Comparison of ENCODE assay signal across 17 cellular contexts in the genomic region with DNA sequence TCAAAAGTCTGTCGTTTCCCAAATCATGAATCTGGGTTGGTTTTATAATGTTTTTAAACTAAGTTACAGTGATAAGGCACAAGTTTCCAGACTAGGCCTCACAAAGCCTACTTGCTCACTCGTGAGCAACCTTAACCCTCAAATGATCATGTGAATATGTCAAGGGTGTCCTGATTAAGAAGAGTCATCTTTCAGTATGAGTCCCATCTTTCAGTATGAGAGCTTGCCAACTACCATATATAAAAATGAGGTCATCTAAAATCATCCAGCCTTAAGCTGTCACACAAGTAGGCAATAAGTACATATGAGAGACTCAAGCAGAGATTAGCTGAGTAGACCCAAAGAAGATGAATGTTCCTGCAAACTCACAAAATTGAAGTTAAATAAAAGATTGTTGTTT.
DNase-seq lines count a peak whose midpoint lies in the region; ATAC-seq, FAIRE-seq and TF ChIP-seq lines count a peak whose summit lies in the region.
"Had no signal": no experiment of that assay in that cellular context is flagged by ENCODE, and none has a peak within 500 bp of the region (broad histone marks: within the 10 kb centered on the region; RNA-seq: fewer than 3 reads in every experiment).

No MANE protein-coding gene starts in this region.

- CTCF ChIA-PET in HepG2 (lab: Yijun Ruan, JAX; ENCODE audit: low intra/inter-chr PET ratio, low total read pairs), result no interaction called here

- H3K9me3 ChIP-seq in HepG2 (ENCODE audit: low read length), result no peaks in the 10 kb centered on the region
- no peaks in the 10 kb centered on the region for H3K9me3 ChIP-seq in right lobe of liver
- H3K9me3 ChIP-seq in neural progenitor cell (ENCODE audit: low read depth), result no peaks in the 10 kb centered on the region
- no peaks in the 10 kb centered on the region for H3K9me3 ChIP-seq in BE2C
- H3K9me3 ChIP-seq: SJCRH30 had no signal

- H3K4me1 ChIP-seq in HepG2 (ENCODE audit: insufficient read depth, low read length) (no peaks in the 10 kb centered on the region), right lobe of liver (no peaks in the 10 kb centered on the region), neural progenitor cell (no peaks in the 10 kb centered on the region), BE2C (no peaks in the 10 kb centered on the region)
- H3K4me1 ChIP-seq: SJCRH30 had no signal

- no peaks in the 10 kb centered on the region for H3K36me3 Mint-ChIP-seq in stimulated activated effector memory CD8-positive, alpha-beta T cell treated with anti-CD3 and anti-CD28 coated beads, Interleukin-12 subunit alpha, Interleukin-12 subunit beta, amount 100 ng/mL, for 72 hours
- H3K36me3 Mint-ChIP-seq in neural progenitor cell, result no peaks in the 10 kb centered on the region
- H3K36me3 Mint-ChIP-seq: activated CD8-positive, alpha-beta memory T cell treated with anti-CD3 and anti-CD28 coated beads, Interleukin-2, amount 10 ng/mL, durations not matched to agents 7 days and 5 days; activated naive CD8-positive, alpha-beta T cell had no signal

- no peaks in the 10 kb centered on the region for H4K20me1 ChIP-seq in HepG2 (ENCODE audit: insufficient read depth, low read length)
- no peaks in the 10 kb centered on the region for H4K20me1 ChIP-seq in neural progenitor cell (ENCODE audit: low read depth)

- BruUV-seq in HepG2 (replicated peaks; lab: Mats Ljungman, UMichigan), result no TSS peak

- H3K27ac ChIP-seq in HepG2 (ENCODE audit: extremely low read length, insufficient read depth, low read length) (no peak overlapping the region), right lobe of liver (no peak overlapping the region), neural progenitor cell (no peak overlapping the region)
- H3K27ac ChIP-seq: SJCRH30 had no signal

- POLR2A ChIA-PET in HepG2 (lab: Yijun Ruan, JAX), result no interaction called here

- H2AFZ ChIP-seq in HepG2 (ENCODE audit: low read length), result no peak overlapping the region
- H2AFZ ChIP-seq in neural progenitor cell (replicated peaks), result no peak overlapping the region

- H3K4me3 ChIP-seq in HepG2 (replicated peaks in 1 of 3; ENCODE audit: insufficient read depth in 1 of 3, low read depth in 2 of 3, low read length in 3 of 3) (no peak overlapping the region), right lobe of liver (no peak overlapping the region), neural progenitor cell (no peak overlapping the region), BE2C (ENCODE audit: low read depth, low read length) (no peak overlapping the region)
- H3K4me3 ChIP-seq: SJCRH30 had no signal

- in situ Hi-C loops in HepG2 (cut with HindIII; ENCODE audit: extremely low pct_ligation_motif_present, low pct_unique_long_range_greater_than_20kb), result no loop called here

- H3K4me1 Mint-ChIP-seq in stimulated activated effector memory CD8-positive, alpha-beta T cell treated with anti-CD3 and anti-CD28 coated beads, Interleukin-12 subunit alpha, Interleukin-12 subunit beta, amount 100 ng/mL, for 72 hours, result no peaks in the 10 kb centered on the region
- H3K4me1 Mint-ChIP-seq in neural progenitor cell, result no peaks in the 10 kb centered on the region
- H3K4me1 Mint-ChIP-seq: activated CD8-positive, alpha-beta memory T cell treated with anti-CD3 and anti-CD28 coated beads, Interleukin-2, amount 10 ng/mL, durations not matched to agents 7 days and 5 days had no signal

- TF ChIP-seq POLR2A in HepG2 (IDR thresholded peaks at IDR 0.05; ENCODE audit: insufficient read depth in 1 of 2, low read depth in 2 of 2, low read length in 2 of 2) (no peak), right lobe of liver (IDR thresholded peaks at IDR 0.05) (no peak)

- intact Hi-C loops in HepG2 (cut with micrococcal nuclease; ENCODE audit: unreplicated experiment), result no loop called here
- intact Hi-C loops in right lobe of liver (cut with DNase I), result no loop called here

- TF ChIP-seq CTCF in HepG2 (CRISPR knock-in tag; IDR thresholded peaks at IDR 0.05), result no peak
- TF ChIP-seq CTCF in right lobe of liver (IDR thresholded peaks at IDR 0.05), result no peak
- TF ChIP-seq CTCF in neural progenitor cell (IDR thresholded peaks at IDR 0.05), result no peak
- no peak for TF ChIP-seq CTCF in BE2C (IDR thresholded peaks at IDR 0.05; ENCODE audit: low read depth, low read length)

- no peaks in the 10 kb centered on the region for H3K27me3 Mint-ChIP-seq in neural progenitor cell (ENCODE audit: insufficient read depth, low read depth)
- H3K27me3 Mint-ChIP-seq: activated CD8-positive, alpha-beta memory T cell treated with anti-CD3 and anti-CD28 coated beads, Interleukin-2, amount 10 ng/mL, durations not matched to agents 7 days and 5 days; activated naive CD8-positive, alpha-beta T cell; progenitor cell of endocrine pancreas had no signal

- TF ChIP-seq RAD21 in HepG2 (CRISPR knock-in tag; IDR thresholded peaks at IDR 0.05), result no peak

- H3K4me2 ChIP-seq in HepG2 (ENCODE audit: low read depth, low read length), result no peak overlapping the region
- H3K4me2 ChIP-seq in neural progenitor cell, result no peak overlapping the region

- H3F3A ChIP-seq in neural progenitor cell (ENCODE audit: low read depth), result no peaks in the 10 kb centered on the region

- no peak for TF ChIP-seq EP300 in HepG2 (IDR thresholded peaks at IDR 0.05; ENCODE audit: low read depth in 2 of 2, low read length in 2 of 2)
- TF ChIP-seq EP300 in HepG2 (CRISPR knock-in tag; IDR thresholded peaks at IDR 0.05; ENCODE audit: borderline replicate concordance), result no peak

- H3K36me3 ChIP-seq in HepG2 (replicated peaks in 1 of 2; ENCODE audit: control insufficient read depth in 1 of 2, insufficient read depth in 2 of 2, low read length in 2 of 2), result no peaks in the 10 kb centered on the region
- no peaks in the 10 kb centered on the region for H3K36me3 ChIP-seq in right lobe of liver
- H3K36me3 ChIP-seq in neural progenitor cell, result no peaks in the 10 kb centered on the region
- no peaks in the 10 kb centered on the region for H3K36me3 ChIP-seq in BE2C
- H3K36me3 ChIP-seq: SJCRH30 had no signal

- no peak for FAIRE-seq in HepG2 (lab: Jason Lieb, UNC)
- FAIRE-seq: endothelial cell of umbilical vein had no signal

- H3K27ac Mint-ChIP-seq in stimulated activated effector memory CD8-positive, alpha-beta T cell treated with anti-CD3 and anti-CD28 coated beads, Interleukin-12 subunit alpha, Interleukin-12 subunit beta, amount 100 ng/mL, for 72 hours, result no peak overlapping the region
- H3K27ac Mint-ChIP-seq in neural progenitor cell, result no peak overlapping the region
- H3K27ac Mint-ChIP-seq: activated CD8-positive, alpha-beta memory T cell treated with anti-CD3 and anti-CD28 coated beads, Interleukin-2, amount 10 ng/mL, durations not matched to agents 7 days and 5 days; activated naive CD8-positive, alpha-beta T cell; progenitor cell of endocrine pancreas had no signal

- H3K27me3 ChIP-seq in HepG2 (ENCODE audit: control insufficient read depth in 1 of 2, insufficient read depth in 2 of 2, low read length in 2 of 2) (no peaks in the 10 kb centered on the region), right lobe of liver (no peaks in the 10 kb centered on the region), neural progenitor cell (no peaks in the 10 kb centered on the region), BE2C (no peaks in the 10 kb centered on the region)
- H3K27me3 ChIP-seq: SJCRH30 had no signal

- DNase-seq in HepG2 (ENCODE audit: low spot score), result no peak
- DNase-seq in right lobe of liver, result no peak
- no peak for DNase-seq in stimulated activated effector memory CD8-positive, alpha-beta T cell treated with anti-CD3 and anti-CD28 coated beads, Interleukin-12 subunit alpha, Interleukin-12 subunit beta, amount 100 ng/mL, for 72 hours (ENCODE audit: low spot score in 2 of 2)
- no peak for DNase-seq in NCI-H774 (lab: John Stamatoyannopoulos, UW)
- no peak for DNase-seq in neural progenitor cell (ENCODE audit: low spot score)
- DNase-seq in BE2C, result no peak
- DNase-seq: activated CD8-positive, alpha-beta memory T cell treated with anti-CD3 and anti-CD28 coated beads, Interleukin-2, amount 10 ng/mL, durations not matched to agents 7 days and 5 days; caudate nucleus; COR-L47; Karpas-422; NCI-H187; SJCRH30 had no signal

- no peak for ATAC-seq in HepG2
- ATAC-seq in right lobe of liver, result no peak
- ATAC-seq in GM21723 (IDR thresholded peaks at IDR 0.05; ENCODE audit: unreplicated experiment), result peak; percentile 74
- ATAC-seq in HG03108 (IDR thresholded peaks at IDR 0.05; ENCODE audit: unreplicated experiment), result peak; percentile 65
- peak; percentile 74 for ATAC-seq in stimulated activated effector memory CD8-positive, alpha-beta T cell treated with anti-CD3 and anti-CD28 coated beads, Interleukin-12 subunit alpha, Interleukin-12 subunit beta, amount 100 ng/mL, for 72 hours
- ATAC-seq: activated CD8-positive, alpha-beta memory T cell treated with anti-CD3 and anti-CD28 coated beads, Interleukin-2, amount 10 ng/mL, durations not matched to agents 7 days and 5 days had no signal

- peaks cover 12% of the 10 kb centered on the region for H3K9me3 Mint-ChIP-seq in stimulated activated effector memory CD8-positive, alpha-beta T cell treated with anti-CD3 and anti-CD28 coated beads, Interleukin-12 subunit alpha, Interleukin-12 subunit beta, amount 100 ng/mL, for 72 hours
- no peaks in the 10 kb centered on the region for H3K9me3 Mint-ChIP-seq in neural progenitor cell

- H3K79me2 ChIP-seq in HepG2 (ENCODE audit: insufficient read depth, low read length), result no peaks in the 10 kb centered on the region
- no peaks in the 10 kb centered on the region for H3K79me2 ChIP-seq in neural progenitor cell (ENCODE audit: low read depth)

- 0% methylated on average over 2 of the region's 2 CpGs for WGBS in HepG2 (ENCODE audit: low lambda C conversion rate)
- 30% methylated on average over 2 of the region's 2 CpGs for WGBS in right lobe of liver (ENCODE audit: insufficient coverage, low coverage, low lambda C conversion rate, missing lambda C conversion rate)

- H3K9ac ChIP-seq in HepG2 (ENCODE audit: insufficient read depth, low read depth, low read length) (no peak overlapping the region), neural progenitor cell (no peak overlapping the region)

- H3K4me3 Mint-ChIP-seq in stimulated activated effector memory CD8-positive, alpha-beta T cell treated with anti-CD3 and anti-CD28 coated beads, Interleukin-12 subunit alpha, Interleukin-12 subunit beta, amount 100 ng/mL, for 72 hours, result no peak overlapping the region
- H3K4me3 Mint-ChIP-seq in neural progenitor cell, result no peak overlapping the region
- H3K4me3 Mint-ChIP-seq: activated CD8-positive, alpha-beta memory T cell treated with anti-CD3 and anti-CD28 coated beads, Interleukin-2, amount 10 ng/mL, durations not matched to agents 7 days and 5 days; activated naive CD8-positive, alpha-beta T cell had no signal

TF ChIP-seq in HepG2, 621 proteins besides CTCF, POLR2A, EP300 and RAD21:
- TF ChIP-seq SRSF1 (optimal IDR thresholded peaks at IDR 0.05; ENCODE audit: low read depth, low read length), result no peak
- TF ChIP-seq ATF7 (IDR thresholded peaks at IDR 0.05), result peak; percentile 26; the same call in 1 of the 2 replicates
- no peak for TF ChIP-seq ATF7 (CRISPR knock-in tag; IDR thresholded peaks at IDR 0.05)
- TF ChIP-seq BRCA1 (CRISPR knock-in tag; IDR thresholded peaks at IDR 0.05), result no peak

Comparison
In these comparisons a context has a peak if more than half of its experiments do, and no peak if none do; other contexts are left out.
1. ATAC-seq: peak in GM21723 (single experiment), HG03108 (single experiment) and stimulated activated effector memory CD8-positive, alpha-beta T cell treated with anti-CD3 and anti-CD28 coated beads, Interleukin-12 subunit alpha, Interleukin-12 subunit beta, amount 100 ng/mL, for 72 hours (single experiment); none in HepG2 (single experiment) and right lobe of liver (0 of 4).